17 cellular contexts compared by ENCODE assay signal in genomic region chr2:103823847-103824246, GRCh38.
DNase-seq lines count a peak whose midpoint lies in the region; ATAC-seq and TF ChIP-seq lines count a peak whose summit lies in the region.
"Had no signal": no experiment of that assay in that cellular context is flagged by ENCODE, and none has a peak within 500 bp of the region (broad histone marks: within the 10 kb centered on the region; RNA-seq: fewer than 3 reads in every experiment).

No MANE protein-coding gene starts in this region.

- H3K4me1 ChIP-seq in upper lobe of right lung, result no peaks in the 10 kb centered on the region
- H3K4me1 ChIP-seq: heart left ventricle had no signal

- ATAC-seq in upper lobe of right lung, result no peak
- no peak for ATAC-seq in HG03520 (IDR thresholded peaks at IDR 0.05; ENCODE audit: unreplicated experiment)
- ATAC-seq: heart left ventricle had no signal

- H3K27me3 ChIP-seq in upper lobe of right lung, result no peaks in the 10 kb centered on the region
- H3K27me3 ChIP-seq: heart left ventricle had no signal

- DNase-seq in ACHN (peak; percentile 18), HT-29 (ENCODE audit: low spot score) (peak; percentile 96), NCI-H510A (lab: John Stamatoyannopoulos, UW) (peak; percentile 69), epithelial cell of prostate (ENCODE audit: low read depth, low spot score) (peak; percentile 10), NCI-H526 treated with DMSO at 0.1 percent for 48 hours (lab: John Stamatoyannopoulos, UW) (no peak), upper lobe of right lung (no peak), hepatic stellate cell (ENCODE audit: low spot score) (no peak)
- DNase-seq: activated T-cell treated with anti-CD3 and anti-CD28 coated beads, Interleukin-2, amount 50 U/mL, for 1 hour; CD8-positive, alpha-beta memory T cell; H7; heart left ventricle; kidney; NCI-H2227 treated with DMSO at 0.1 percent for 48 hours; nucleus accumbens; OCI-M1; SW 1271 had no signal

- no peak for TF ChIP-seq CTCF in upper lobe of right lung (IDR thresholded peaks at IDR 0.05)

- in situ Hi-C loops in ACHN (cut with HindIII; ENCODE audit: low pct_ligation_motif_present, low pct_unique_long_range_greater_than_20kb, low sequenced_read_pairs), result no loop called here

- H3K4me3 ChIP-seq in upper lobe of right lung, result no peak overlapping the region
- H3K4me3 ChIP-seq: heart left ventricle had no signal

- H3K27ac ChIP-seq in epithelial cell of prostate, result no peak overlapping the region
- H3K27ac ChIP-seq in upper lobe of right lung, result no peak overlapping the region
- H3K27ac ChIP-seq: heart left ventricle had no signal

- no peaks in the 10 kb centered on the region for H3K36me3 ChIP-seq in upper lobe of right lung
- H3K36me3 ChIP-seq: heart left ventricle had no signal

- no peaks in the 10 kb centered on the region for H3K9me3 ChIP-seq in upper lobe of right lung

- intact Hi-C loops in upper lobe of right lung (cut with DNase I), result no loop called here

Comparison
In these comparisons a context has a peak if more than half of its experiments do, and no peak if none do; other contexts are left out.
1. DNase-seq: peak in ACHN (single experiment), HT-29 (single experiment), NCI-H510A (single experiment) and epithelial cell of prostate (single experiment); none in NCI-H526 treated with DMSO at 0.1 percent for 48 hours (single experiment), upper lobe of right lung (single experiment) and hepatic stellate cell (single experiment).